Comparison of ENCODE assay signal across 14 cellular contexts in the genomic region with DNA sequence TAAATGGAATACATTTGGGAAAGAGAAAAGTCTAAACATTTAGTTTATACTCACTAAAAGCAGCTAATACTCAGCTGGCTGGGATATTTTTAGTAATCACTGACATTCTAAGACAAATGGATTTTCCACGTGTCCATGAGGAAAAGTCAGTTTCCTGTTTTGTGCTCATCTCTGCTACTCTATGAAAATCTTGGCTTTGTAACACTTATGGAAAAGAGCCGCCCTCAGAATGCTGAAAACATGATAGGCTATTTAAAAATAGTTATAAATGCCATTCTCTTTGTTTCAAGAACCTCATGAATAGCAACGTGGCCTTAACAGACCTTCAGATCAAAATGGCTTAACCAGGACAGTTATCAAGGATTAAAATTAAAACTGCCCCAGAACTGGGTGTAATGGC. TPM values are rescaled to one million over a fixed set of nuclear protein-coding genes. Genes with fewer than 3 reads are reported as not detected.
DNase-seq lines count a peak whose midpoint lies in the region; ATAC-seq, FAIRE-seq and TF ChIP-seq lines count a peak whose summit lies in the region.
"Had no signal": no experiment of that assay in that cellular context is flagged by ENCODE, and none has a peak within 500 bp of the region (broad histone marks: within the 10 kb centered on the region; RNA-seq: fewer than 3 reads in every experiment).

No MANE protein-coding gene starts in this region.

- H3K9ac ChIP-seq in liver (ENCODE audit: low read depth in 1 of 2, low read length in 2 of 2) (no peak overlapping the region), HepG2 (ENCODE audit: insufficient read depth, low read depth, low read length) (no peak overlapping the region)

- H3K9me3 ChIP-seq in liver (ENCODE audit: control insufficient read depth in 4 of 4, low read length in 3 of 4) (no peaks in the 10 kb centered on the region), HepG2 (ENCODE audit: low read length) (no peaks in the 10 kb centered on the region), psoas muscle (no peaks in the 10 kb centered on the region), aorta (ENCODE audit: control insufficient read depth, low read length) (no peaks in the 10 kb centered on the region)
- H3K9me3 ChIP-seq: pancreas had no signal

- WGBS in liver = 80% methylated on average over 3 of the region's 3 CpGs
- WGBS in HepG2 (ENCODE audit: low lambda C conversion rate) = 96% methylated on average over 3 of the region's 3 CpGs
- 23 to 31% (median 25%) methylated on average over 3 of the region's 3 CpGs for WGBS in psoas muscle, 3 donors
- WGBS in aorta, 2 donors = 5 to 7% methylated on average over 3 of the region's 3 CpGs

- H2AFZ ChIP-seq in HepG2 (ENCODE audit: low read length) = no peak overlapping the region

- BruUV-seq in HepG2 (replicated peaks; lab: Mats Ljungman, UMichigan) = no TSS peak

- no peak for TF ChIP-seq EP300 in HepG2 (IDR thresholded peaks at IDR 0.05; ENCODE audit: low read depth in 2 of 2, low read length in 2 of 2)
- no peak for TF ChIP-seq EP300 in HepG2 (CRISPR knock-in tag; IDR thresholded peaks at IDR 0.05; ENCODE audit: borderline replicate concordance)

- no peak for TF ChIP-seq RAD21 in liver (IDR thresholded peaks at IDR 0.05)
- no peak for TF ChIP-seq RAD21 in HepG2 (CRISPR knock-in tag; IDR thresholded peaks at IDR 0.05)

- in situ Hi-C loops in HepG2 (cut with HindIII; ENCODE audit: extremely low pct_ligation_motif_present, low pct_unique_long_range_greater_than_20kb) = no loop called here

- H3K27me3 ChIP-seq in liver (ENCODE audit: control insufficient read depth in 4 of 4, insufficient read depth in 4 of 4, low read length in 3 of 4) (no peaks in the 10 kb centered on the region), HepG2 (ENCODE audit: control insufficient read depth in 1 of 2, insufficient read depth in 2 of 2, low read length in 2 of 2) (no peaks in the 10 kb centered on the region), psoas muscle (ENCODE audit: insufficient read depth in 3 of 3, low read length in 2 of 3) (no peaks in the 10 kb centered on the region), aorta (ENCODE audit: control insufficient read depth in 1 of 2, insufficient read depth in 2 of 2, low read length in 1 of 2) (no peaks in the 10 kb centered on the region)
- H3K27me3 ChIP-seq: pancreas had no signal

- TF ChIP-seq POLR2A in HepG2 (IDR thresholded peaks at IDR 0.05; ENCODE audit: insufficient read depth in 1 of 2, low read depth in 2 of 2, low read length in 2 of 2) = no peak

- no peak overlapping the region for H3K4me3 ChIP-seq in liver (ENCODE audit: low read depth in 1 of 3, low read length in 3 of 3)
- no peak overlapping the region for H3K4me3 ChIP-seq in HepG2 (replicated peaks in 1 of 3; ENCODE audit: insufficient read depth in 1 of 3, low read depth in 2 of 3, low read length in 3 of 3)
- no peak overlapping the region for H3K4me3 ChIP-seq in psoas muscle
- no peak overlapping the region for H3K4me3 ChIP-seq in aorta (ENCODE audit: low read length in 2 of 2)
- H3K4me3 ChIP-seq: pancreas had no signal

- CTCF ChIA-PET in HepG2 (lab: Yijun Ruan, JAX; ENCODE audit: low intra/inter-chr PET ratio, low total read pairs) = no interaction called here

- no peak overlapping the region for H3K4me2 ChIP-seq in HepG2 (ENCODE audit: low read depth, low read length)

- H3K27ac ChIP-seq in liver (ENCODE audit: low read depth in 1 of 2, low read length in 2 of 2) (peak overlapping the region; percentile 56 to 64), HepG2 (ENCODE audit: extremely low read length, insufficient read depth, low read length) (no peak overlapping the region), psoas muscle (peak overlapping the region; percentile 54), aorta (ENCODE audit: low read depth in 1 of 2, low read length in 2 of 2) (peak overlapping the region; percentile 46 to 96)

- no peaks in the 10 kb centered on the region for H3K79me2 ChIP-seq in HepG2 (ENCODE audit: insufficient read depth, low read length)

- H3K36me3 ChIP-seq in liver (ENCODE audit: control insufficient read depth in 4 of 4, insufficient read depth in 3 of 4, low read depth in 1 of 4, low read length in 3 of 4) (peaks cover 11 to 65% (median 37%) of the 10 kb centered on the region in 4 donors), HepG2 (replicated peaks in 1 of 2; ENCODE audit: control insufficient read depth in 1 of 2, insufficient read depth in 2 of 2, low read length in 2 of 2) (peaks cover 23 to 45% of the 10 kb centered on the region in 2 experiments), psoas muscle (ENCODE audit: insufficient read depth in 1 of 2, low read depth in 1 of 2) (peaks cover 0 to 80% of the 10 kb centered on the region in 2 donors), aorta (ENCODE audit: control insufficient read depth in 1 of 2, insufficient read depth in 2 of 2, low read length in 1 of 2) (peaks cover 2 to 9% of the 10 kb centered on the region in 2 donors)

- FAIRE-seq in HepG2 (lab: Jason Lieb, UNC) = no peak
- FAIRE-seq: pancreas had no signal

- no peaks in the 10 kb centered on the region for H3K4me1 ChIP-seq in liver (ENCODE audit: control insufficient read depth in 4 of 4, insufficient read depth in 4 of 4, low read length in 3 of 4)
- peaks cover 47% of the 10 kb centered on the region for H3K4me1 ChIP-seq in HepG2 (ENCODE audit: insufficient read depth, low read length)
- peaks cover 7% of the 10 kb centered on the region for H3K4me1 ChIP-seq in psoas muscle
- peaks cover 3 to 4% of the 10 kb centered on the region in 2 donors for H3K4me1 ChIP-seq in aorta (ENCODE audit: control insufficient read depth in 1 of 2, insufficient read depth in 2 of 2, low read length in 2 of 2)
- H3K4me1 ChIP-seq: pancreas had no signal

- intact Hi-C loops in HepG2 (cut with micrococcal nuclease; ENCODE audit: unreplicated experiment) (no loop called here), psoas muscle (cut with DNase I) (no loop called here), aorta (cut with DNase I) (loop anchor here in 1 of 2 donors (5.0 kb wide), 1 partner anchor 54 kb away; no protein-coding TSS in a partner anchor)

- no peak for DNase-seq in HepG2 (ENCODE audit: low spot score)
- peak; percentile 47 for DNase-seq in glomerular endothelial cell (ENCODE audit: extremely low read depth, low read depth, low spot score)
- DNase-seq in psoas muscle = no peak
- DNase-seq in aorta = no peak
- DNase-seq in NCI-H446 treated with DMSO at 0.1 percent for 48 hours (lab: John Stamatoyannopoulos, UW) = no peak
- DNase-seq: ACHN; activated CD4-positive, alpha-beta T cell treated with anti-CD3 and anti-CD28 coated beads for 36 hours; H7; NCI-H146; pancreas; trophoblast cell had no signal

- ATAC-seq in HepG2 = no peak
- ATAC-seq in psoas muscle = peak in 2 of 4 donors; percentile 16 to 38
- ATAC-seq in aorta (ENCODE audit: low FRiP score) = peak; percentile 61
- no peak for ATAC-seq in HG03196 (IDR thresholded peaks at IDR 0.05; ENCODE audit: unreplicated experiment)
- no peak for ATAC-seq in HG03139 (IDR thresholded peaks at IDR 0.05; ENCODE audit: unreplicated experiment)
- ATAC-seq: activated CD4-positive, alpha-beta T cell treated with anti-CD3 and anti-CD28 coated beads for 36 hours had no signal

- no peaks in the 10 kb centered on the region for H4K20me1 ChIP-seq in HepG2 (ENCODE audit: insufficient read depth, low read length)

- POLR2A ChIA-PET in HepG2 (lab: Yijun Ruan, JAX) = no interaction called here

- TF ChIP-seq CTCF in liver (IDR thresholded peaks at IDR 0.05; ENCODE audit: low read depth, low read length, missing input control) (no peak), HepG2 (CRISPR knock-in tag; IDR thresholded peaks at IDR 0.05) (no peak), psoas muscle (IDR thresholded peaks at IDR 0.05) (no peak)

RNA-seq across cellular contexts. Expression of gene MRAP, which starts 29.9 kb away (rescaled TPM):
- total RNA-seq in liver (under 1 TPM in 1 of 2 donors, not detected in 1; 0.79 TPM), HepG2 (2016; rRNA removed; fragmentation: Illumina TruSeq; extraction: Trizol) (0.88 and 1.2 TPM in 2 replicates), glomerular endothelial cell (not detected in 2 replicates), psoas muscle (under 1 TPM in 2 of 4 donors, not detected in 2; 0.23 to 0.37 TPM), aorta (under 1 TPM in 1 of 2 donors, not detected in 1; 0.42 TPM)
- polyA plus RNA-seq in liver (under 1 TPM in 1 of 2 donors, not detected in 1; 0.17 TPM), HepG2 (2011; rRNA removed) (0.46 and 0.57 TPM in 2 replicates), psoas muscle (1 to 10 TPM in 1 of 3 donors, under 1 TPM in 2; 0.16 to 3.1 (median 0.41) TPM), aorta (under 1 TPM in 1 of 2 donors, not detected in 1; 0.38 TPM)
- total RNA-seq in HepG2 (2016; cell fraction: cytosol; rRNA removed; fragmentation: Illumina TruSeq; extraction: Trizol; ENCODE audit: low read depth) = 0.62 and 1.0 TPM in 2 replicates
- 1.5 and 1.9 TPM in 2 replicates for total RNA-seq in HepG2 (2016; cell fraction: insoluble cytoplasmic fraction; rRNA removed; fragmentation: Illumina TruSeq; extraction: Trizol)
- total RNA-seq in HepG2 (2016; cell fraction: membrane; rRNA removed; fragmentation: Illumina TruSeq; extraction: Trizol) = 0.65 and 1.1 TPM in 2 replicates
- 0.85 and 1.5 TPM in 2 replicates for total RNA-seq in HepG2 (2016; cell fraction: nucleus; rRNA removed; fragmentation: Illumina TruSeq; extraction: Trizol)
- polyA plus RNA-seq in HepG2 (2011; cell fraction: cytosol; rRNA removed) = 0.27 and 0.59 TPM in 2 replicates
- 0.21 and 0.39 TPM in 2 replicates for polyA plus RNA-seq in HepG2 (2011; cell fraction: nucleus; rRNA removed)
- not detected in 2 replicates for polyA plus RNA-seq in HepG2 (2012)
- 0.73 and 1.00 TPM in 2 replicates for polyA plus RNA-seq in HepG2 (2016; cell fraction: cytosol; fragmentation: Illumina TruSeq; extraction: Trizol; ENCODE audit: low read depth)
- 1.3 and 1.7 TPM in 2 replicates for polyA plus RNA-seq in HepG2 (2016; cell fraction: insoluble cytoplasmic fraction; fragmentation: Illumina TruSeq; extraction: Trizol; ENCODE audit: low read depth)
- polyA plus RNA-seq in HepG2 (2016; cell fraction: membrane; fragmentation: Illumina TruSeq; extraction: Trizol; ENCODE audit: low read depth) = 0.56 and 0.84 TPM in 2 replicates
- polyA plus RNA-seq in HepG2 (2016; cell fraction: nucleus; fragmentation: Illumina TruSeq; extraction: Trizol; ENCODE audit: insufficient read depth, low read depth) = 1.9 and 2.4 TPM in 2 replicates
- polyA minus RNA-seq in HepG2 (2011; rRNA and poly(A)+ RNA removed; ENCODE audit: low replicate concordance) = 1.4 TPM in 1 of 2 replicates, not detected in the other
- not detected in 2 replicates for polyA minus RNA-seq in HepG2 (2011; cell fraction: cytosol; rRNA and poly(A)+ RNA removed)
- 0.90 TPM in 1 of 2 replicates, not detected in the other for polyA minus RNA-seq in HepG2 (2011; cell fraction: nucleus; rRNA and poly(A)+ RNA removed)
- total RNA-seq: activated CD4-positive, alpha-beta T cell treated with anti-CD3 and anti-CD28 coated beads for 36 hours; H7 had no signal

RNA-seq across cellular contexts. Expression of gene MIS18A, which starts 49.7 kb away (rescaled TPM):
- total RNA-seq in liver (10 to 100 TPM in 1 of 2 donors, 1 to 10 TPM in 1; 1.1 to 10.1 TPM), HepG2 (2016; rRNA removed; fragmentation: Illumina TruSeq; extraction: Trizol) (41.4 and 58.3 TPM in 2 replicates), glomerular endothelial cell (4.6 and 7.8 TPM in 2 replicates), psoas muscle (1 to 10 TPM in 3 of 4 donors, under 1 TPM in 1; 0.92 to 2.2 (median 1.4) TPM), aorta (1 to 10 TPM; 4.6 to 5.5 TPM)
- polyA plus RNA-seq in liver (1 to 10 TPM; 2.4 to 2.8 TPM), HepG2 (2011; rRNA removed) (5.8 and 11.2 TPM in 2 replicates), psoas muscle (1 to 10 TPM; 1.2 to 4.7 (median 3.6) TPM), aorta (1 to 10 TPM; 3.3 to 4.8 TPM)
- total RNA-seq in HepG2 (2016; cell fraction: cytosol; rRNA removed; fragmentation: Illumina TruSeq; extraction: Trizol; ENCODE audit: low read depth) = 7.4 and 7.8 TPM in 2 replicates
- 40.8 and 61.3 TPM in 2 replicates for total RNA-seq in HepG2 (2016; cell fraction: insoluble cytoplasmic fraction; rRNA removed; fragmentation: Illumina TruSeq; extraction: Trizol)
- total RNA-seq in HepG2 (2016; cell fraction: membrane; rRNA removed; fragmentation: Illumina TruSeq; extraction: Trizol) = 19.3 and 20.0 TPM in 2 replicates
- total RNA-seq in HepG2 (2016; cell fraction: nucleus; rRNA removed; fragmentation: Illumina TruSeq; extraction: Trizol) = 14.1 and 15.8 TPM in 2 replicates
- 8.6 and 12.2 TPM in 2 replicates for polyA plus RNA-seq in HepG2 (2011; cell fraction: cytosol; rRNA removed)
- 2.3 and 2.5 TPM in 2 replicates for polyA plus RNA-seq in HepG2 (2011; cell fraction: nucleus; rRNA removed)
- polyA plus RNA-seq in HepG2 (2012) = 7.5 and 12.7 TPM in 2 replicates
- polyA plus RNA-seq in HepG2 (2016; cell fraction: cytosol; fragmentation: Illumina TruSeq; extraction: Trizol; ENCODE audit: low read depth) = 7.4 and 7.6 TPM in 2 replicates
- 70.0 and 79.3 TPM in 2 replicates for polyA plus RNA-seq in HepG2 (2016; cell fraction: insoluble cytoplasmic fraction; fragmentation: Illumina TruSeq; extraction: Trizol; ENCODE audit: low read depth)
- polyA plus RNA-seq in HepG2 (2016; cell fraction: membrane; fragmentation: Illumina TruSeq; extraction: Trizol; ENCODE audit: low read depth) = 16.0 and 16.2 TPM in 2 replicates
- polyA plus RNA-seq in HepG2 (2016; cell fraction: nucleus; fragmentation: Illumina TruSeq; extraction: Trizol; ENCODE audit: insufficient read depth, low read depth) = 29.4 and 31.6 TPM in 2 replicates
- 2.9 and 4.2 TPM in 2 replicates for polyA minus RNA-seq in HepG2 (2011; rRNA and poly(A)+ RNA removed; ENCODE audit: low replicate concordance)
- polyA minus RNA-seq in HepG2 (2011; cell fraction: cytosol; rRNA and poly(A)+ RNA removed) = 3.0 and 4.8 TPM in 2 replicates
- 2.1 and 4.4 TPM in 2 replicates for polyA minus RNA-seq in HepG2 (2011; cell fraction: nucleus; rRNA and poly(A)+ RNA removed)
